Comparison of ENCODE assay signal across 8 cellular contexts in genomic region chr7:24980695-24981543, GRCh38. TPM values are rescaled to one million over a fixed set of nuclear protein-coding genes. Genes with fewer than 3 reads are reported as not detected.
A peak's percentile ranks its signal among the peaks of the same experiment; 100 is the strongest.
DNase-seq lines count a peak whose midpoint lies in the region; ATAC-seq and TF ChIP-seq lines count a peak whose summit lies in the region.

No MANE protein-coding gene starts in this region.

- peak overlapping the region; percentile 86 for H3K4me3 ChIP-seq in HUES6 (ENCODE audit: low read depth, low read length)

- H3K36me3 Mint-ChIP-seq in neural crest cell (ENCODE audit: low read depth): no peaks in the 10 kb centered on the region

- H3K4me1 ChIP-seq in HUES6 (ENCODE audit: control insufficient read depth, insufficient read depth, low read length): peaks cover 25% of the 10 kb centered on the region

- H3K9ac ChIP-seq in HUES6 (ENCODE audit: low read length): peak overlapping the region; percentile 57

- DNase-seq in COLO668 (lab: John Stamatoyannopoulos, UW; ENCODE audit: unreplicated experiment) (peak; percentile 69), fibroblast of peridontal ligament (ENCODE audit: extremely low read depth) (peak; percentile 45), neural crest cell (ENCODE audit: low read depth, low spot score) (no peak), inferior parietal cortex (ENCODE audit: extremely low spot score) (no peak)
- DNase-seq in activated CD4-positive, alpha-beta T cell treated with anti-CD3 and anti-CD28 coated beads, Interleukin-2, amount 50 U/mL, for 1 hour: peak; percentile 36

- TF ChIP-seq CTCF in neural crest cell (conservative IDR thresholded peaks at IDR 0.05): no peak

- peaks cover 60% of the 10 kb centered on the region for H3K27me3 Mint-ChIP-seq in neural crest cell (ENCODE audit: low read depth)

- peaks cover 2% of the 10 kb centered on the region for H3K9me3 Mint-ChIP-seq in neural crest cell

- H3K27ac ChIP-seq in HUES6 (ENCODE audit: low read depth, low read length): no peak overlapping the region

- peaks cover 33% of the 10 kb centered on the region for H3K4me1 Mint-ChIP-seq in neural crest cell

- no peaks in the 10 kb centered on the region for H3K36me3 ChIP-seq in HUES6 (ENCODE audit: control insufficient read depth, insufficient read depth, low read length)

- peaks cover 8% of the 10 kb centered on the region; the same call in 1 of the 2 replicates for H3K9me3 ChIP-seq in HUES6 (ENCODE audit: control insufficient read depth, insufficient read depth, low read depth, low read length)

- H3K4me3 Mint-ChIP-seq in neural crest cell: peak overlapping the region; percentile 97

- peak overlapping the region; percentile 92 for H3K27ac Mint-ChIP-seq in neural crest cell (ENCODE audit: unreplicated experiment)

- peaks cover 39% of the 10 kb centered on the region for H3K27me3 ChIP-seq in HUES6 (ENCODE audit: control insufficient read depth, insufficient read depth, low read length)

- ATAC-seq in GM21390 (IDR thresholded peaks at IDR 0.05; ENCODE audit: unreplicated experiment) (peak; percentile 11), GM18873 (IDR thresholded peaks at IDR 0.05; ENCODE audit: low FRiP score, unreplicated experiment) (no peak)

RNA-seq across cellular contexts. Expression of gene OSBPL3, which starts 0.9 kb away (rescaled TPM):
- total RNA-seq in neural crest cell: 10.5 and 11.8 TPM in 2 replicates

Comparison
In these comparisons a context has a peak if more than half of its experiments do, and no peak if none do; other contexts are left out.
1. DNase-seq: peak in COLO668 (single experiment), activated CD4-positive, alpha-beta T cell treated with anti-CD3 and anti-CD28 coated beads, Interleukin-2, amount 50 U/mL, for 1 hour (single experiment) and fibroblast of peridontal ligament (single experiment); none in neural crest cell (single experiment) and inferior parietal cortex (single experiment).